ENCODE assay signal across 13 cellular contexts in genomic region chr2:42879116-42879705, GRCh38.
DNase-seq lines count a peak whose midpoint lies in the region; ATAC-seq and TF ChIP-seq lines count a peak whose summit lies in the region.
"Had no signal": no experiment of that assay in that cellular context is flagged by ENCODE, and none has a peak within 500 bp of the region (broad histone marks: within the 10 kb centered on the region; RNA-seq: fewer than 3 reads in every experiment).

No MANE protein-coding gene starts in this region.

- peaks cover 17 to 21% of the 10 kb centered on the region in 2 donors for H3K4me1 ChIP-seq in breast epithelium
- H3K4me1 ChIP-seq in thyroid gland: peaks cover 27 to 52% of the 10 kb centered on the region in 2 donors

- 49 to 62% methylated on average over 6 of the region's 6 CpGs for WGBS in thyroid gland, 2 donors

- intact Hi-C loops in breast epithelium (cut with DNase I; ENCODE audit: low total_unique reads): loop anchor here (10.0 kb wide), 1 partner anchor 46 kb away; no protein-coding TSS in a partner anchor
- intact Hi-C loops in MCF 10A (cut with micrococcal nuclease): no loop called here
- intact Hi-C loops in thyroid gland (cut with DNase I): no loop called here

- ATAC-seq in naive thymus-derived CD8-positive, alpha-beta T cell: peak in 1 of 2 donors; percentile 27

- DNase-seq in breast epithelium (ENCODE audit: low spot score in 2 of 2) (no peak), MCF 10A (ENCODE audit: unreplicated experiment) (no peak), thyroid gland (peak; percentile 19 to 37), GM10266 (ENCODE audit: extremely low spot score) (no peak), SIG-M5 (lab: John Stamatoyannopoulos, UW) (no peak), NCI-H146 treated with DMSO at 0.1 percent for 48 hours (lab: John Stamatoyannopoulos, UW; ENCODE audit: unreplicated experiment) (no peak)
- DNase-seq in naive thymus-derived CD8-positive, alpha-beta T cell: no peak
- DNase-seq: activated CD4-positive, CD25-positive, alpha-beta regulatory T cell; NCI-H1105; OCI-M1; SW 1271 had no signal

- POLR2A ChIA-PET in MCF 10A (lab: Yijun Ruan, JAX): no interaction called here
- POLR2A ChIA-PET in naive thymus-derived CD8-positive, alpha-beta T cell (lab: Charles Lee): no interaction called here

- H3K4me3 ChIP-seq in breast epithelium (no peak overlapping the region), thyroid gland (replicated peaks in 1 of 3) (no peak overlapping the region)
- H3K4me3 ChIP-seq: hepatocyte had no signal

- no peaks in the 10 kb centered on the region for H3K9me3 ChIP-seq in breast epithelium
- no peaks in the 10 kb centered on the region for H3K9me3 ChIP-seq in thyroid gland

- TF ChIP-seq CTCF in breast epithelium (IDR thresholded peaks at IDR 0.05) (no peak), MCF 10A (IDR thresholded peaks at IDR 0.05; ENCODE audit: unreplicated experiment) (no peak), thyroid gland (IDR thresholded peaks at IDR 0.05) (no peak), GM10266 (IDR thresholded peaks at IDR 0.05; ENCODE audit: control insufficient read depth, insufficient read depth, low read depth, missing control alignments) (no peak)

- H3K36me3 ChIP-seq in breast epithelium (no peaks in the 10 kb centered on the region), thyroid gland (no peaks in the 10 kb centered on the region)

- H3K27ac ChIP-seq in breast epithelium: peak overlapping the region; percentile 71 to 85
- peak overlapping the region; percentile 37 for H3K27ac ChIP-seq in angular gyrus (ENCODE audit: low read depth, low read length)
- peak overlapping the region in 2 of 3 donors; percentile 54 to 59 for H3K27ac ChIP-seq in thyroid gland
- H3K27ac ChIP-seq: hepatocyte had no signal

- H3K27me3 ChIP-seq in breast epithelium (no peaks in the 10 kb centered on the region), thyroid gland (no peaks in the 10 kb centered on the region)
- H3K27me3 ChIP-seq: hepatocyte had no signal

- no peaks in the 10 kb centered on the region for H3K36me3 Mint-ChIP-seq in MCF 10A (ENCODE audit: insufficient read depth, unreplicated experiment)
- no peaks in the 10 kb centered on the region for H3K36me3 Mint-ChIP-seq in naive thymus-derived CD8-positive, alpha-beta T cell

- H3K9me3 Mint-ChIP-seq in MCF 10A (ENCODE audit: unreplicated experiment): no peaks in the 10 kb centered on the region
- H3K9me3 Mint-ChIP-seq in naive thymus-derived CD8-positive, alpha-beta T cell: no peaks in the 10 kb centered on the region

- no peak overlapping the region for H3K27ac Mint-ChIP-seq in MCF 10A (ENCODE audit: low read depth, unreplicated experiment)
- peak overlapping the region in 6 of 10 donors; percentile 66 to 88 (median 80) for H3K27ac Mint-ChIP-seq in naive thymus-derived CD8-positive, alpha-beta T cell

- TF ChIP-seq POLR2A in breast epithelium (IDR thresholded peaks at IDR 0.05) (no peak), thyroid gland (IDR thresholded peaks at IDR 0.05) (no peak)

- no TSS peak for BruUV-seq in MCF 10A (replicated peaks; lab: Mats Ljungman, UMichigan)

- H3K4me3 Mint-ChIP-seq in MCF 10A (ENCODE audit: unreplicated experiment): no peak overlapping the region
- H3K4me3 Mint-ChIP-seq in naive thymus-derived CD8-positive, alpha-beta T cell: peak overlapping the region in 6 of 10 donors; percentile 19 to 54 (median 34)

- H3K27me3 Mint-ChIP-seq in MCF 10A (ENCODE audit: insufficient read depth, unreplicated experiment): no peaks in the 10 kb centered on the region
- H3K27me3 Mint-ChIP-seq in naive thymus-derived CD8-positive, alpha-beta T cell: no peaks in the 10 kb centered on the region

- H3K4me1 Mint-ChIP-seq in MCF 10A (ENCODE audit: insufficient read depth, unreplicated experiment): peaks cover 8% of the 10 kb centered on the region
- H3K4me1 Mint-ChIP-seq in naive thymus-derived CD8-positive, alpha-beta T cell: peaks cover 17 to 26% (median 21%) of the 10 kb centered on the region in 4 donors

- CTCF ChIA-PET in MCF 10A (lab: Yijun Ruan, JAX): interaction anchor here (1.9 kb wide), 1 partner anchor 20 kb away, joined by 5 read pairs; no protein-coding TSS in a partner anchor

Comparison
In these comparisons a context has a peak if more than half of its experiments do, and no peak if none do; other contexts are left out.
1. DNase-seq: peak in thyroid gland (2 of 2); none in breast epithelium (0 of 2), MCF 10A (single experiment), naive thymus-derived CD8-positive, alpha-beta T cell (0 of 10), GM10266 (single experiment), SIG-M5 (single experiment) and NCI-H146 treated with DMSO at 0.1 percent for 48 hours (single experiment).
2. Peak in every context shown above with its lines, with median percentiles within 50 percentile points of each other: H3K27ac ChIP-seq.